Comparison of ENCODE assay signal across 9 cellular contexts in genomic region chr7:141558544-141559183, GRCh38. TPM values are rescaled to one million over a fixed set of nuclear protein-coding genes. Genes with fewer than 3 reads are reported as not detected.
DNase-seq lines count a peak whose midpoint lies in the region; ATAC-seq and TF ChIP-seq lines count a peak whose summit lies in the region.
"Had no signal": no experiment of that assay in that cellular context is flagged by ENCODE, and none has a peak within 500 bp of the region (broad histone marks: within the 10 kb centered on the region; RNA-seq: fewer than 3 reads in every experiment).

No MANE protein-coding gene starts in this region.

- peak overlapping the region; percentile 96 for H3K27ac Mint-ChIP-seq in activated T-helper 2 cell treated with anti-CD3 and anti-CD28 coated beads, Interferon-gamma antibody, Interleukin-2, Interleukin-4, amounts not matched to agents 10 μg/mL and 5 μg/mL and 100 μg/mL, durations not matched to agents 14 hours and 24 hours and 36 hours
- peak overlapping the region; percentile 70 for H3K27ac Mint-ChIP-seq in osteocyte (ENCODE audit: unreplicated experiment)

- H3K4me1 ChIP-seq in IMR-90 (ENCODE audit: control insufficient read depth, insufficient read depth, low read length), result peaks cover 3% of the 10 kb centered on the region

- H3K36me3 ChIP-seq in IMR-90 (ENCODE audit: control insufficient read depth, insufficient read depth, low read length), result peaks cover 7% of the 10 kb centered on the region; the same call in 1 of the 2 replicates

- H4K5ac ChIP-seq in IMR-90 (ENCODE audit: low read depth, low read length), result no peak overlapping the region

- H2BK5ac ChIP-seq in IMR-90 (ENCODE audit: low read depth, low read length, poor library complexity, severe bottlenecking), result no peak overlapping the region

- DNase-seq in DMS79 (lab: John Stamatoyannopoulos, UW) (peak; percentile 64), IMR-90 (peak; percentile 55), osteocyte (ENCODE audit: extremely low spot score, unreplicated experiment) (no peak), OCI-M1 (lab: John Stamatoyannopoulos, UW) (no peak), T1000 (lab: John Stamatoyannopoulos, UW) (no peak)
- DNase-seq in activated T-helper 2 cell treated with anti-CD3 and anti-CD28 coated beads, Interferon-gamma antibody, Interleukin-2, Interleukin-4, amounts not matched to agents 10 μg/mL and 5 μg/mL and 100 μg/mL, durations not matched to agents 14 hours and 24 hours and 36 hours (ENCODE audit: low spot score), result peak; percentile 21
- DNase-seq in stimulated activated CD8-positive, alpha-beta memory T cell treated with anti-CD3 and anti-CD28 coated beads, Interleukin-4, amount 100 ng/mL, for 48 hours, result no peak

- H3K27me3 Mint-ChIP-seq in activated T-helper 2 cell treated with anti-CD3 and anti-CD28 coated beads, Interferon-gamma antibody, Interleukin-2, Interleukin-4, amounts not matched to agents 10 μg/mL and 5 μg/mL and 100 μg/mL, durations not matched to agents 14 hours and 24 hours and 36 hours (ENCODE audit: low read depth), result no peaks in the 10 kb centered on the region
- no peaks in the 10 kb centered on the region for H3K27me3 Mint-ChIP-seq in osteocyte (ENCODE audit: unreplicated experiment)

- no peak overlapping the region for H2BK20ac ChIP-seq in IMR-90 (ENCODE audit: low read depth, low read length)

- H2BK120ac ChIP-seq in IMR-90 (ENCODE audit: low read depth, low read length), result no peak overlapping the region

- no peak overlapping the region for H3K9ac ChIP-seq in IMR-90 (ENCODE audit: low read depth, low read length)

- H3K79me1 ChIP-seq in IMR-90 (ENCODE audit: low read depth in 1 of 2, low read length in 2 of 2), result peaks cover 0 to 6% of the 10 kb centered on the region in 2 experiments; a peak in 2 of 4 replicates

- no peak for TF ChIP-seq POLR2A in IMR-90 (IDR thresholded peaks at IDR 0.05; ENCODE audit: low read depth, low read length)

- H3K18ac ChIP-seq in IMR-90 (ENCODE audit: low read depth, low read length), result no peak overlapping the region

- H4K8ac ChIP-seq in IMR-90 (ENCODE audit: low read depth in 2 of 2, low read length in 2 of 2), result no peak overlapping the region

- peaks cover 13% of the 10 kb centered on the region for H4K20me1 ChIP-seq in IMR-90 (ENCODE audit: insufficient read depth, low read length)

- H3K9me1 ChIP-seq in IMR-90 (ENCODE audit: insufficient read depth, low read length), result peaks cover 4% of the 10 kb centered on the region; the same call in 1 of the 2 replicates

- H3K4ac ChIP-seq in IMR-90 (ENCODE audit: low read depth, low read length), result no peak overlapping the region

- H3K9me3 ChIP-seq in IMR-90 (ENCODE audit: control insufficient read depth, insufficient read depth, low read length), result no peaks in the 10 kb centered on the region

- POLR2A ChIA-PET in IMR-90 (lab: Charles Lee; ENCODE audit: unreplicated experiment), result no interaction called here

- H3K9me3 Mint-ChIP-seq in activated T-helper 2 cell treated with anti-CD3 and anti-CD28 coated beads, Interferon-gamma antibody, Interleukin-2, Interleukin-4, amounts not matched to agents 10 μg/mL and 5 μg/mL and 100 μg/mL, durations not matched to agents 14 hours and 24 hours and 36 hours, result peaks cover 22% of the 10 kb centered on the region
- H3K9me3 Mint-ChIP-seq in osteocyte (ENCODE audit: unreplicated experiment), result no peaks in the 10 kb centered on the region

- no peak overlapping the region for H2AK5ac ChIP-seq in IMR-90 (ENCODE audit: low read depth, low read length)

- peaks cover 97% of the 10 kb centered on the region for H3K36me3 Mint-ChIP-seq in activated T-helper 2 cell treated with anti-CD3 and anti-CD28 coated beads, Interferon-gamma antibody, Interleukin-2, Interleukin-4, amounts not matched to agents 10 μg/mL and 5 μg/mL and 100 μg/mL, durations not matched to agents 14 hours and 24 hours and 36 hours (ENCODE audit: low read depth)
- H3K36me3 Mint-ChIP-seq in osteocyte (ENCODE audit: unreplicated experiment), result peaks cover 39% of the 10 kb centered on the region

- H3K14ac ChIP-seq in IMR-90 (replicated peaks; ENCODE audit: low read depth, low read length), result no peak overlapping the region

- H3K23ac ChIP-seq in IMR-90 (ENCODE audit: low read depth, low read length), result no peak overlapping the region

- H3K4me1 Mint-ChIP-seq in activated T-helper 2 cell treated with anti-CD3 and anti-CD28 coated beads, Interferon-gamma antibody, Interleukin-2, Interleukin-4, amounts not matched to agents 10 μg/mL and 5 μg/mL and 100 μg/mL, durations not matched to agents 14 hours and 24 hours and 36 hours (ENCODE audit: low read depth), result peaks cover 66% of the 10 kb centered on the region
- H3K4me1 Mint-ChIP-seq in osteocyte (ENCODE audit: unreplicated experiment), result peaks cover 20% of the 10 kb centered on the region

- no peak for TF ChIP-seq CTCF in IMR-90 (conservative IDR thresholded peaks at IDR 0.05; ENCODE audit: low read depth, low read length)
- TF ChIP-seq CTCF in osteocyte (IDR thresholded peaks at IDR 0.05), result no peak

- no peak for TF ChIP-seq RAD21 in IMR-90 (IDR thresholded peaks at IDR 0.05; ENCODE audit: low read length)

- dilution Hi-C loops in IMR-90 (cut with HindIII; ENCODE audit: low sequenced_read_pairs, unreplicated experiment), result no loop called here

- no CpG with 5 or more reads among the region's 3 CpGs for WGBS in IMR-90 (ENCODE audit: extremely low coverage in 2 of 2, insufficient read length in 1 of 2), 2 experiments

- H4K91ac ChIP-seq in IMR-90 (ENCODE audit: insufficient read depth, low read depth, low read length), result no peak overlapping the region

- in situ Hi-C loops in IMR-90 (cut with MboI; ENCODE audit: low sequenced_read_pairs), result no loop called here

- no TSS peak for BruUV-seq in IMR-90 (replicated peaks; lab: Mats Ljungman, UMichigan)

- no peak overlapping the region for H2BK15ac ChIP-seq in IMR-90 (ENCODE audit: low read depth, low read length)

- no peak overlapping the region for H3K4me3 ChIP-seq in IMR-90 (ENCODE audit: insufficient read depth, low read depth, low read length)
- H3K4me3 ChIP-seq: cardiac muscle cell had no signal

- ATAC-seq in GM19467 (IDR thresholded peaks at IDR 0.05; ENCODE audit: unreplicated experiment) (peak; percentile 70), IMR-90 (ENCODE audit: low read depth) (peak; percentile 46)

- no peak overlapping the region for H3K4me2 ChIP-seq in IMR-90 (ENCODE audit: low read depth, low read length)

- no peaks in the 10 kb centered on the region for H3K27me3 ChIP-seq in IMR-90 (ENCODE audit: control insufficient read depth, insufficient read depth, low read length)
- H3K27me3 ChIP-seq: cardiac muscle cell had no signal

- intact Hi-C loops in IMR-90 (cut with micrococcal nuclease), result loop anchor here (2.0 kb wide), 1 partner anchor 16 kb away; no protein-coding TSS in a partner anchor
- intact Hi-C loops in activated T-helper 2 cell treated with anti-CD3 and anti-CD28 coated beads, Interferon-gamma antibody, Interleukin-2, Interleukin-4, amounts not matched to agents 10 μg/mL and 5 μg/mL and 100 μg/mL, durations not matched to agents 14 hours and 24 hours and 36 hours (cut with micrococcal nuclease), result loop anchor here (1.0 to 10.0 kb wide), 5 partner anchors 28 to 1306 kb away; partner anchors contain the start of genes BRAF, MRPS33 and SLC37A3

- H3K27ac ChIP-seq in IMR-90 (ENCODE audit: insufficient read depth, low read length), result no peak overlapping the region
- H3K27ac ChIP-seq: cardiac muscle cell had no signal

- H3K56ac ChIP-seq in IMR-90 (ENCODE audit: extremely low read depth, insufficient read depth, low read length), result no peak overlapping the region

- no peak overlapping the region for H2AFZ ChIP-seq in IMR-90 (replicated peaks; ENCODE audit: low read length, poor library complexity)

- CTCF ChIA-PET in IMR-90 (lab: Yijun Ruan, JAX), result no interaction called here

- H3K4me3 Mint-ChIP-seq in activated T-helper 2 cell treated with anti-CD3 and anti-CD28 coated beads, Interferon-gamma antibody, Interleukin-2, Interleukin-4, amounts not matched to agents 10 μg/mL and 5 μg/mL and 100 μg/mL, durations not matched to agents 14 hours and 24 hours and 36 hours (ENCODE audit: low read depth), result peak overlapping the region; percentile 35
- H3K4me3 Mint-ChIP-seq in osteocyte (ENCODE audit: unreplicated experiment), result no peak overlapping the region

- no peak overlapping the region for H2AK9ac ChIP-seq in IMR-90 (replicated peaks; ENCODE audit: low read depth, low read length, poor library complexity)

TF ChIP-seq in IMR-90, 13 proteins besides CTCF, POLR2A, EP300 and RAD21:
- TF ChIP-seq CEBPB (IDR thresholded peaks at IDR 0.05; ENCODE audit: low read depth, low read length) (peak; percentile 36; the same call in 1 of the 2 replicates), CHD1 (IDR thresholded peaks at IDR 0.05; ENCODE audit: low read depth, low read length) (no peak), RFX5 (IDR thresholded peaks at IDR 0.05; ENCODE audit: low read depth, low read length) (no peak)

RNA-seq across cellular contexts. Expression of gene AGK, which starts 7.5 kb away (rescaled TPM):
- 37.3 and 37.5 TPM in 2 replicates for total RNA-seq in IMR-90 (2012; rRNA removed)
- 35.5 and 36.1 TPM in 2 replicates for polyA plus RNA-seq in IMR-90 (2012; rRNA removed)
- 10.0 and 20.5 TPM in 2 replicates for polyA plus RNA-seq in IMR-90 (2012; cell fraction: cytosol; rRNA removed)
- 16.0 and 42.4 TPM in 2 replicates for polyA plus RNA-seq in IMR-90 (2012; cell fraction: nucleus; rRNA removed; ENCODE audit: low replicate concordance)
- 144 and 147 TPM in 2 replicates for total RNA-seq in activated T-helper 2 cell treated with anti-CD3 and anti-CD28 coated beads, Interferon-gamma antibody, Interleukin-2, Interleukin-4, amounts not matched to agents 10 μg/mL and 5 μg/mL and 100 μg/mL, durations not matched to agents 14 hours and 24 hours and 36 hours
- total RNA-seq in osteocyte, result 24.8 and 27.8 TPM in 2 replicates

Comparison
In these comparisons a context has a peak if more than half of its experiments do, and no peak if none do; other contexts are left out.
1. DNase-seq: peak in DMS79 (single experiment), IMR-90 (single experiment) and activated T-helper 2 cell treated with anti-CD3 and anti-CD28 coated beads, Interferon-gamma antibody, Interleukin-2, Interleukin-4, amounts not matched to agents 10 μg/mL and 5 μg/mL and 100 μg/mL, durations not matched to agents 14 hours and 24 hours and 36 hours (single experiment); none in osteocyte (single experiment), OCI-M1 (single experiment), T1000 (single experiment) and stimulated activated CD8-positive, alpha-beta memory T cell treated with anti-CD3 and anti-CD28 coated beads, Interleukin-4, amount 100 ng/mL, for 48 hours (single experiment).